Comparison of ENCODE assay signal across 1 cellular context in genomic region chr10:29310463-29310862, GRCh38.
A peak's percentile ranks its signal among the peaks of the same experiment; 100 is the strongest.
TF ChIP-seq lines count a peak whose summit lies in the region.

No MANE protein-coding gene starts in this region.

TF ChIP-seq in HepG2, 621 proteins besides CTCF, POLR2A, EP300 and RAD21 (continued from another document):
- TF ChIP-seq MAFK (conservative IDR thresholded peaks at IDR 0.05 in 1 of 2, IDR thresholded peaks at IDR 0.05 in 1 of 2; ENCODE audit: low read length in 2 of 2), result peak in 1 of 2 experiments; percentile 48; a peak in 1 of 4 replicates
- peak; percentile 60 for TF ChIP-seq NFE2L2 (IDR thresholded peaks at IDR 0.05; ENCODE audit: low read length)
TF ChIP-seq in HepG2: peak in this region for 3; not testable (repeated sequence) for 618.
